In genomic region chr1:60832372-60832771, GRCh38 we compare ENCODE assay signal across 10 cellular contexts.
"Had no signal": no experiment of that assay in that cellular context is flagged by ENCODE, and none has a peak within 500 bp of the region (broad histone marks: within the 10 kb centered on the region; RNA-seq: fewer than 3 reads in every experiment).

No MANE protein-coding gene starts in this region.

- H3K4me3 Mint-ChIP-seq: activated B cell treated with CpG ODN at 0.5 μM for 24 hours; activated CD4-positive, alpha-beta T cell treated with anti-CD3 and anti-CD28 coated beads, Interleukin-2, amount 10 ng/mL, durations not matched to agents 7 days and 5 days; T-cell had no signal

- ATAC-seq: activated naive CD4-positive, alpha-beta T cell treated with anti-CD3 and anti-CD28 coated beads, Interleukin-2, amount 50 U/mL, for 72 hours had no signal

- H3K9me3 Mint-ChIP-seq: activated B cell treated with CpG ODN at 0.5 μM for 24 hours; activated CD4-positive, alpha-beta T cell treated with anti-CD3 and anti-CD28 coated beads, Interleukin-2, amount 10 ng/mL, durations not matched to agents 7 days and 5 days; activated naive CD4-positive, alpha-beta T cell treated with anti-CD3 and anti-CD28 coated beads, Interleukin-2, amount 50 U/mL, for 72 hours had no signal

- DNase-seq: activated B cell treated with CpG ODN at 0.5 μM for 24 hours; activated CD4-positive, alpha-beta T cell treated with anti-CD3 and anti-CD28 coated beads, Interleukin-2, amount 10 ng/mL, durations not matched to agents 7 days and 5 days; activated CD8-positive, alpha-beta memory T cell treated with anti-CD3 and anti-CD28 coated beads for 24 hours; amniotic stem cell; brain microvascular endothelial cell; cerebellar nuclear complex; dermis blood vessel endothelial cell; T-cell; T1000 had no signal

- H3K27ac Mint-ChIP-seq: activated B cell treated with CpG ODN at 0.5 μM for 24 hours; activated CD4-positive, alpha-beta T cell treated with anti-CD3 and anti-CD28 coated beads, Interleukin-2, amount 10 ng/mL, durations not matched to agents 7 days and 5 days; activated naive CD4-positive, alpha-beta T cell treated with anti-CD3 and anti-CD28 coated beads, Interleukin-2, amount 50 U/mL, for 72 hours; T-cell had no signal

- H3K36me3 Mint-ChIP-seq: T-cell had no signal

- H3K4me1 Mint-ChIP-seq: activated B cell treated with CpG ODN at 0.5 μM for 24 hours had no signal

- H3K27me3 Mint-ChIP-seq: activated B cell treated with CpG ODN at 0.5 μM for 24 hours had no signal
